ENCODE assay signal across 20 cellular contexts in the genomic region with DNA sequence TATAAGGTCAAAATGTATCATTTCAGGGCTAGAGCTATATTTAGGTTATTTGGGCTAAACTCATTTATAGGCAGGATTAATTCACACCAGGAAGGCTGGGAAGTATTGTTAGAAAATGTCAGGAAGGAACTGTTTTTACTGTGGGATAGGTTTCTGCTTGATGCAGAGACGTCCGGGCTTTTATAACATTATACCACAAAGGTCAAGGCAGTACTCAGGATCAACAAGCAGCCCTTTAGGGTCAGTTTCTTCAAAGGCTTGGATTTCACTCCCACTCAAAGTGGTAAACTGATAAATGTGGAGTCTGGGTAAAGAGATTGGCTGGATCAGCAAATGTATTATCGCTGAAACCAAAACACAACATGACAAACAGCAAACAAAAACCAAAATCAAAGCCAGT.
DNase-seq lines count a peak whose midpoint lies in the region; ATAC-seq, FAIRE-seq and TF ChIP-seq lines count a peak whose summit lies in the region.
"Had no signal": no experiment of that assay in that cellular context is flagged by ENCODE, and none has a peak within 500 bp of the region (broad histone marks: within the 10 kb centered on the region; RNA-seq: fewer than 3 reads in every experiment).

No MANE protein-coding gene starts in this region.

- POLR2A ChIA-PET in HepG2 (lab: Yijun Ruan, JAX) = no interaction called here

- H3K4me1 Mint-ChIP-seq in nephron progenitor cell (peaks cover 25% of the 10 kb centered on the region), type B pancreatic cell (ENCODE audit: unreplicated experiment) (no peaks in the 10 kb centered on the region)
- H3K4me1 Mint-ChIP-seq: H9 had no signal

- H3K27me3 Mint-ChIP-seq in nephron progenitor cell (ENCODE audit: low read depth, poor library complexity) (peaks cover 3% of the 10 kb centered on the region), type B pancreatic cell (no peaks in the 10 kb centered on the region)
- H3K27me3 Mint-ChIP-seq: CD4-positive, alpha-beta T cell had no signal

- H3K36me3 ChIP-seq in liver (ENCODE audit: control insufficient read depth in 4 of 4, insufficient read depth in 3 of 4, low read depth in 1 of 4, low read length in 3 of 4) = no peaks in the 10 kb centered on the region
- H3K36me3 ChIP-seq in HepG2 (replicated peaks in 1 of 2; ENCODE audit: control insufficient read depth in 1 of 2, insufficient read depth in 2 of 2, low read length in 2 of 2) = no peaks in the 10 kb centered on the region
- no peaks in the 10 kb centered on the region for H3K36me3 ChIP-seq in subcutaneous abdominal adipose tissue (ENCODE audit: control insufficient read depth in 5 of 5, insufficient read depth in 5 of 5, low read length in 5 of 5)
- no peaks in the 10 kb centered on the region for H3K36me3 ChIP-seq in left lung

- H3K27ac ChIP-seq in liver (ENCODE audit: low read depth in 1 of 2, low read length in 2 of 2) (no peak overlapping the region), HepG2 (ENCODE audit: extremely low read length, insufficient read depth, low read length) (no peak overlapping the region), subcutaneous abdominal adipose tissue (ENCODE audit: low read depth, low read length) (peak overlapping the region; percentile 58), left lung (no peak overlapping the region)
- H3K27ac ChIP-seq: 22Rv1, A549, C4-2B had no signal

- no peaks in the 10 kb centered on the region for H4K20me1 ChIP-seq in HepG2 (ENCODE audit: insufficient read depth, low read length)

- DNase-seq in HepG2 (ENCODE audit: low spot score) = no peak
- DNase-seq in nephron progenitor cell = no peak
- DNase-seq in left lung = no peak
- DNase-seq in effector CD8-positive, alpha-beta T cell (lab: John Stamatoyannopoulos, UW) = no peak
- no peak for DNase-seq in type B pancreatic cell (ENCODE audit: extremely low spot score, unreplicated experiment)
- DNase-seq: AML-193; Caco-2; CD4-positive, alpha-beta T cell; H9; IMR-90 had no signal

- H3K4me1 ChIP-seq in liver (ENCODE audit: control insufficient read depth in 4 of 4, insufficient read depth in 4 of 4, low read length in 3 of 4) (no peaks in the 10 kb centered on the region), HepG2 (ENCODE audit: insufficient read depth, low read length) (no peaks in the 10 kb centered on the region), subcutaneous abdominal adipose tissue (ENCODE audit: control insufficient read depth in 5 of 5, insufficient read depth in 5 of 5, low read length in 5 of 5) (peaks cover 0 to 4% (median 0%) of the 10 kb centered on the region in 5 donors), left lung (no peaks in the 10 kb centered on the region)
- H3K4me1 ChIP-seq: A549, Caco-2 had no signal

- H3K4me3 ChIP-seq in liver (ENCODE audit: low read depth in 1 of 3, low read length in 3 of 3) (no peak overlapping the region), HepG2 (replicated peaks in 1 of 3; ENCODE audit: insufficient read depth in 1 of 3, low read depth in 2 of 3, low read length in 3 of 3) (no peak overlapping the region), subcutaneous abdominal adipose tissue (ENCODE audit: low read depth in 1 of 5, low read length in 5 of 5) (no peak overlapping the region), left lung (no peak overlapping the region)
- H3K4me3 ChIP-seq: A549 had no signal

- no peaks in the 10 kb centered on the region for H3K79me2 ChIP-seq in HepG2 (ENCODE audit: insufficient read depth, low read length)

- H3K36me3 Mint-ChIP-seq in nephron progenitor cell (ENCODE audit: low read depth) = peaks cover 14% of the 10 kb centered on the region
- H3K36me3 Mint-ChIP-seq in type B pancreatic cell = no peaks in the 10 kb centered on the region

- H3K9ac ChIP-seq in liver (ENCODE audit: low read depth in 1 of 2, low read length in 2 of 2) (no peak overlapping the region), HepG2 (ENCODE audit: insufficient read depth, low read depth, low read length) (no peak overlapping the region), subcutaneous abdominal adipose tissue (ENCODE audit: low read length in 5 of 5) (no peak overlapping the region)

- CTCF ChIA-PET in HepG2 (lab: Yijun Ruan, JAX; ENCODE audit: low intra/inter-chr PET ratio, low total read pairs) = no interaction called here

- H3K27me3 ChIP-seq in liver (ENCODE audit: control insufficient read depth in 4 of 4, insufficient read depth in 4 of 4, low read length in 3 of 4) = no peaks in the 10 kb centered on the region
- no peaks in the 10 kb centered on the region for H3K27me3 ChIP-seq in HepG2 (ENCODE audit: control insufficient read depth in 1 of 2, insufficient read depth in 2 of 2, low read length in 2 of 2)
- H3K27me3 ChIP-seq in subcutaneous abdominal adipose tissue (ENCODE audit: control insufficient read depth in 5 of 5, insufficient read depth in 4 of 5, low read length in 5 of 5) = no peaks in the 10 kb centered on the region
- no peaks in the 10 kb centered on the region for H3K27me3 ChIP-seq in left lung

- H3K9me3 ChIP-seq in liver (ENCODE audit: control insufficient read depth in 4 of 4, low read length in 3 of 4) (peaks cover 0 to 4% (median 2%) of the 10 kb centered on the region in 4 donors), HepG2 (ENCODE audit: low read length) (no peaks in the 10 kb centered on the region), subcutaneous abdominal adipose tissue (ENCODE audit: control insufficient read depth in 5 of 5, low read length in 5 of 5) (peaks cover 0 to 4% (median 0%) of the 10 kb centered on the region in 5 donors), left lung (peaks cover 0 to 7% of the 10 kb centered on the region in 2 donors)
- H3K9me3 ChIP-seq: A549 had no signal

- no TSS peak for BruUV-seq in HepG2 (replicated peaks; lab: Mats Ljungman, UMichigan)

- H3K4me2 ChIP-seq in HepG2 (ENCODE audit: low read depth, low read length) = no peak overlapping the region
- H3K4me2 ChIP-seq: A549 had no signal

- H2AFZ ChIP-seq in HepG2 (ENCODE audit: low read length) = no peak overlapping the region

- intact Hi-C loops in HepG2 (cut with micrococcal nuclease; ENCODE audit: unreplicated experiment) (no loop called here), left lung (cut with DNase I) (no loop called here)

- TF ChIP-seq POLR2A in HepG2 (IDR thresholded peaks at IDR 0.05; ENCODE audit: insufficient read depth in 1 of 2, low read depth in 2 of 2, low read length in 2 of 2) = no peak

- no peak for FAIRE-seq in HepG2 (lab: Jason Lieb, UNC)
- FAIRE-seq: A549, D721Med, G401.6, GM12891, GM19239, H1 had no signal

- WGBS in liver = 18% methylated on average over 3 of the region's 3 CpGs
- 3% methylated on average over 3 of the region's 3 CpGs for WGBS in HepG2 (ENCODE audit: low lambda C conversion rate)

- H3K9me3 Mint-ChIP-seq in nephron progenitor cell = peaks cover 44% of the 10 kb centered on the region
- H3K9me3 Mint-ChIP-seq in type B pancreatic cell = no peaks in the 10 kb centered on the region

- TF ChIP-seq RAD21 in liver (IDR thresholded peaks at IDR 0.05) (no peak), HepG2 (CRISPR knock-in tag; IDR thresholded peaks at IDR 0.05) (no peak)

- ATAC-seq in HepG2 (no peak), left lung (no peak)
- ATAC-seq: A549 had no signal

- peak overlapping the region; percentile 91 for H3K27ac Mint-ChIP-seq in nephron progenitor cell
- no peak overlapping the region for H3K27ac Mint-ChIP-seq in type B pancreatic cell
- H3K27ac Mint-ChIP-seq: CD4-positive, alpha-beta T cell; H9 had no signal

- in situ Hi-C loops in HepG2 (cut with HindIII; ENCODE audit: extremely low pct_ligation_motif_present, low pct_unique_long_range_greater_than_20kb) = no loop called here

- TF ChIP-seq CTCF in liver (IDR thresholded peaks at IDR 0.05; ENCODE audit: low read depth, low read length, missing input control) (no peak), HepG2 (CRISPR knock-in tag; IDR thresholded peaks at IDR 0.05) (no peak), nephron progenitor cell (IDR thresholded peaks at IDR 0.05) (no peak), left lung (IDR thresholded peaks at IDR 0.05) (no peak), type B pancreatic cell (conservative IDR thresholded peaks at IDR 0.05) (no peak)

- H3K4me3 Mint-ChIP-seq in nephron progenitor cell = no peak overlapping the region
- H3K4me3 Mint-ChIP-seq in type B pancreatic cell = no peak overlapping the region
- H3K4me3 Mint-ChIP-seq: CD4-positive, alpha-beta T cell; H9 had no signal

- no peak for TF ChIP-seq EP300 in HepG2 (IDR thresholded peaks at IDR 0.05; ENCODE audit: low read depth in 2 of 2, low read length in 2 of 2)
- TF ChIP-seq EP300 in HepG2 (CRISPR knock-in tag; IDR thresholded peaks at IDR 0.05; ENCODE audit: borderline replicate concordance) = no peak

TF ChIP-seq in liver, 16 proteins besides CTCF, POLR2A, EP300 and RAD21:
- TF ChIP-seq HNF4G (IDR thresholded peaks at IDR 0.05) (no peak), RXRA (IDR thresholded peaks at IDR 0.05) (no peak), FOXA2 (IDR thresholded peaks at IDR 0.05) (no peak), JUND (IDR thresholded peaks at IDR 0.05) (no peak), SP1 (IDR thresholded peaks at IDR 0.05) (no peak), TAF1 (conservative IDR thresholded peaks at IDR 0.05) (no peak), NR2F2 (IDR thresholded peaks at IDR 0.05) (peak; percentile 82)
- TF ChIP-seq, protein P1, sequence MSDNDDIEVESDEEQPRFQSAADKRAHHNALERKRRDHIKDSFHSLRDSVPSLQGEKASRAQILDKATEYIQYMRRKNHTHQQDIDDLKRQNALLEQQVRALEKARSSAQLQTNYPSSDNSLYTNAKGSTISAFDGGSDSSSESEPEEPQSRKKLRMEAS (IDR thresholded peaks at IDR 0.05) = no peak

TF ChIP-seq in HepG2, 621 proteins besides CTCF, POLR2A, EP300 and RAD21:
- TF ChIP-seq NR2C2 (CRISPR knock-in tag; IDR thresholded peaks at IDR 0.05; ENCODE audit: borderline replicate concordance) = no peak
